In the genomic region with DNA sequence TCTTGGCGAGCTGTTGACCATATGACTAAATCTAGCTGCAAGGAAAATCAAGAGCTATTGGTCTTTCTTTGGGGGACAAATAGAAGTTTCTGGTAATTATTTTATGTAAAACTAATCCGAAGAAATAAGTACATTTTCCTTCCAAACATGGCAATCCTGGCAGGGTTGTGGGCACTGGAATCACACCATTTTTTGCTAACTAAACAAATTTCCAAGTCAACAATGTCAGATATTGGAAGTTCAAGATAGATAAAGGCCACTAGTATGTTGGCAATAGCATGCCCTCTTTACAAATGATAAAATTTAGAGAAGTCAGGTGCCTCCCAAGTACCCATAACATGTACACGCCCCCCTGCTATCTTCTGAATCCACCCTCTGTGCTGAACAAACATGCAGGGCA, we compare ENCODE assay signal across 1 cellular context.
TF ChIP-seq lines count a peak whose summit lies in the region.

No MANE protein-coding gene starts in this region.

TF ChIP-seq in HepG2, 621 proteins besides CTCF, POLR2A, EP300 and RAD21 (continued from another document):
- TF ChIP-seq, protein P1, sequence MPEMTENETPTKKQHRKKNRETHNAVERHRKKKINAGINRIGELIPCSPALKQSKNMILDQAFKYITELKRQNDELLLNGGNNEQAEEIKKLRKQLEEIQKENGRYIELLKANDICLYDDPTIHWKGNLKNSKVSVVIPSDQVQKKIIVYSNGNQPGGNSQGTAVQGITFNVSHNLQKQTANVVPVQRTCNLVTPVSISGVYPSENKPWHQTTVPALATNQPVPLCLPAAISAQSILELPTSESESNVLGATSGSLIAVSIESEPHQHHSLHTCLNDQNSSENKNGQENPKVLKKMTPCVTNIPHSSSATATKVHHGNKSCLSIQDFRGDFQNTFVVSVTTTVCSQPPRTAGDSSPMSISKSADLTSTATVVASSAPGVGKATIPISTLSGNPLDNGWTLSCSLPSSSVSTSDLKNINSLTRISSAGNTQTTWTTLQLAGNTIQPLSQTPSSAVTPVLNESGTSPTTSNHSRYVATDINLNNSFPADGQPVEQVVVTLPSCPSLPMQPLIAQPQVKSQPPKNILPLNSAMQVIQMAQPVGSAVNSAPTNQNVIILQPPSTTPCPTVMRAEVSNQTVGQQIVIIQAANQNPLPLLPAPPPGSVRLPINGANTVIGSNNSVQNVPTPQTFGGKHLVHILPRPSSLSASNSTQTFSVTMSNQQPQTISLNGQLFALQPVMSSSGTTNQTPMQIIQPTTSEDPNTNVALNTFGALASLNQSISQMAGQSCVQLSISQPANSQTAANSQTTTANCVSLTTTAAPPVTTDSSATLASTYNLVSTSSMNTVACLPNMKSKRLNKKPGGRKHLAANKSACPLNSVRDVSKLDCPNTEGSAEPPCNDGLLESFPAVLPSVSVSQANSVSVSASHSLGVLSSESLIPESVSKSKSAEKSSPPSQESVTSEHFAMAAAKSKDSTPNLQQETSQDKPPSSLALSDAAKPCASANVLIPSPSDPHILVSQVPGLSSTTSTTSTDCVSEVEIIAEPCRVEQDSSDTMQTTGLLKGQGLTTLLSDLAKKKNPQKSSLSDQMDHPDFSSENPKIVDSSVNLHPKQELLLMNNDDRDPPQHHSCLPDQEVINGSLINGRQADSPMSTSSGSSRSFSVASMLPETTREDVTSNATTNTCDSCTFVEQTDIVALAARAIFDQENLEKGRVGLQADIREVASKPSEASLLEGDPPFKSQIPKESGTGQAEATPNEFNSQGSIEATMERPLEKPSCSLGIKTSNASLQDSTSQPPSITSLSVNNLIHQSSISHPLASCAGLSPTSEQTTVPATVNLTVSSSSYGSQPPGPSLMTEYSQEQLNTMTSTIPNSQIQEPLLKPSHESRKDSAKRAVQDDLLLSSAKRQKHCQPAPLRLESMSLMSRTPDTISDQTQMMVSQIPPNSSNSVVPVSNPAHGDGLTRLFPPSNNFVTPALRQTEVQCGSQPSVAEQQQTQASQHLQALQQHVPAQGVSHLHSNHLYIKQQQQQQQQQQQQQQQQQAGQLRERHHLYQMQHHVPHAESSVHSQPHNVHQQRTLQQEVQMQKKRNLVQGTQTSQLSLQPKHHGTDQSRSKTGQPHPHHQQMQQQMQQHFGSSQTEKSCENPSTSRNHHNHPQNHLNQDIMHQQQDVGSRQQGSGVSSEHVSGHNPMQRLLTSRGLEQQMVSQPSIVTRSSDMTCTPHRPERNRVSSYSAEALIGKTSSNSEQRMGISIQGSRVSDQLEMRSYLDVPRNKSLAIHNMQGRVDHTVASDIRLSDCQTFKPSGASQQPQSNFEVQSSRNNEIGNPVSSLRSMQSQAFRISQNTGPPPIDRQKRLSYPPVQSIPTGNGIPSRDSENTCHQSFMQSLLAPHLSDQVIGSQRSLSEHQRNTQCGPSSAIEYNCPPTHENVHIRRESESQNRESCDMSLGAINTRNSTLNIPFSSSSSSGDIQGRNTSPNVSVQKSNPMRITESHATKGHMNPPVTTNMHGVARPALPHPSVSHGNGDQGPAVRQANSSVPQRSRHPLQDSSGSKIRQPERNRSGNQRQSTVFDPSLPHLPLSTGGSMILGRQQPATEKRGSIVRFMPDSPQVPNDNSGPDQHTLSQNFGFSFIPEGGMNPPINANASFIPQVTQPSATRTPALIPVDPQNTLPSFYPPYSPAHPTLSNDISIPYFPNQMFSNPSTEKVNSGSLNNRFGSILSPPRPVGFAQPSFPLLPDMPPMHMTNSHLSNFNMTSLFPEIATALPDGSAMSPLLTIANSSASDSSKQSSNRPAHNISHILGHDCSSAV (CRISPR knock-in tag; IDR thresholded peaks at IDR 0.05; ENCODE audit: borderline replicate concordance), result no peak
- no peak for TF ChIP-seq SRY (CRISPR knock-in tag; IDR thresholded peaks at IDR 0.05)
- no peak for TF ChIP-seq SAFB2 (CRISPR knock-in tag; IDR thresholded peaks at IDR 0.05; ENCODE audit: borderline replicate concordance, low read depth)
- TF ChIP-seq FOXM1 (CRISPR knock-in tag; IDR thresholded peaks at IDR 0.05), result no peak
- no peak for TF ChIP-seq ERF (CRISPR knock-in tag; IDR thresholded peaks at IDR 0.05)
- TF ChIP-seq MAZ (IDR thresholded peaks at IDR 0.05; ENCODE audit: borderline replicate concordance, low read depth, low read length), result no peak
- TF ChIP-seq MAZ (CRISPR knock-in tag; IDR thresholded peaks at IDR 0.05; ENCODE audit: low read depth), result no peak
- TF ChIP-seq MAFF (IDR thresholded peaks at IDR 0.05; ENCODE audit: low read depth, low read length), result peak; percentile 76
- peak; percentile 79 to 84 for TF ChIP-seq MAFK (conservative IDR thresholded peaks at IDR 0.05 in 1 of 2, IDR thresholded peaks at IDR 0.05 in 1 of 2; ENCODE audit: low read length in 2 of 2)
- TF ChIP-seq, protein P2, sequence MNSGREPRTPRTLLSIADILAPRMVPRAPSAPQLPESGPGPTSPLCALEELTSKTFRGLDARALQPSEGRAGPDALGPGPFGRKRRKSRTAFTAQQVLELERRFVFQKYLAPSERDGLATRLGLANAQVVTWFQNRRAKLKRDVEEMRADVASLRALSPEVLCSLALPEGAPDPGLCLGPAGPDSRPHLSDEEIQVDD (CRISPR knock-in tag; IDR thresholded peaks at IDR 0.05; ENCODE audit: borderline replicate concordance), result no peak
